Comparison of ENCODE assay signal across 16 cellular contexts in the genomic region with DNA sequence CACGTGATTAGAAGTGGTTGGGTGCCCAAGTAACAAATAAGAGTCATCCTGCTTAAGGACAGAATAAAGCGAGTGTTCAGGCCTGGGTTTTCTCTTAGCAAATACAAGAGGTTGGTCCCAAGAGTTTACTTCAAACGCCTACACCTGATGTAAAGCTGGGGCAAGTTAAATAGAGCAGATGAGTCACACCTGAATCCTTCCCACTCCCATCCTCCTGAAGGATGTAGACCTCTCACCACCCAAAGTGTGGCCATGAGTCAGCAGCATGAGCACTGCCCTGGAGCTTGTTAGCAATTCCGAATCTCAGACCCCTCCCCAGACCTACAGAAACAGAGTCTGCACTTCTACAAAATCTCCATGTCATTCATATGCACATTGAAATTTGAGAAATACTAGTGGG.
DNase-seq lines count a peak whose midpoint lies in the region; ATAC-seq, FAIRE-seq and TF ChIP-seq lines count a peak whose summit lies in the region.
"Had no signal": no experiment of that assay in that cellular context is flagged by ENCODE, and none has a peak within 500 bp of the region (broad histone marks: within the 10 kb centered on the region; RNA-seq: fewer than 3 reads in every experiment).

No MANE protein-coding gene starts in this region.

- H3K36me3 Mint-ChIP-seq in CD14-positive monocyte, result no peaks in the 10 kb centered on the region

- H3K27me3 Mint-ChIP-seq in CD14-positive monocyte (ENCODE audit: low read depth in 3 of 3), result peaks cover 8 to 10% (median 10%) of the 10 kb centered on the region in 3 donors
- H3K27me3 Mint-ChIP-seq: stimulated activated naive CD8-positive, alpha-beta T cell treated with anti-CD3 and anti-CD28 coated beads, Interleukin-15, Interleukin-2, amounts not matched to agents 100 ng/mL and 50 ng/mL, for 24 hours had no signal

- H3K4me3 Mint-ChIP-seq in CD14-positive monocyte, result no peak overlapping the region
- H3K4me3 Mint-ChIP-seq: activated T-cell treated with anti-CD3 and anti-CD28 coated beads, Interleukin-2, amount 50 U/mL, for 4 hours; stimulated activated naive CD8-positive, alpha-beta T cell treated with anti-CD3 and anti-CD28 coated beads, Interleukin-15, Interleukin-2, amounts not matched to agents 100 ng/mL and 50 ng/mL, for 24 hours had no signal

- no peak overlapping the region for H3K27ac Mint-ChIP-seq in CD14-positive monocyte
- H3K27ac Mint-ChIP-seq: stimulated activated naive CD8-positive, alpha-beta T cell treated with anti-CD3 and anti-CD28 coated beads, Interleukin-15, Interleukin-2, amounts not matched to agents 100 ng/mL and 50 ng/mL, for 24 hours had no signal

- H3K4me2 ChIP-seq in A549, result 0 out of 3 replicates have a peak overlapping the region, but pooled peaks have one; percentile 13

- H3K36me3 ChIP-seq in adipocyte (ENCODE audit: control insufficient read depth, insufficient read depth, low read length, severe bottlenecking), result no peaks in the 10 kb centered on the region
- no peaks in the 10 kb centered on the region for H3K36me3 ChIP-seq in heart right ventricle
- H3K36me3 ChIP-seq: lower lobe of right lung had no signal

- POLR2A ChIA-PET in A549 (lab: Yijun Ruan, JAX), result no interaction called here

- TF ChIP-seq RAD21 in A549 (conservative IDR thresholded peaks at IDR 0.05 in 1 of 2, IDR thresholded peaks at IDR 0.05 in 1 of 2), result no peak

- no peak for FAIRE-seq in A549 (lab: Jason Lieb, UNC)

- intact Hi-C loops in CD14-positive monocyte (cut with micrococcal nuclease) (no loop called here), heart right ventricle (cut with DNase I) (no loop called here)

- peaks cover 5% of the 10 kb centered on the region for H3K4me1 Mint-ChIP-seq in CD14-positive monocyte

- H3K27me3 ChIP-seq in adipocyte (replicated peaks; ENCODE audit: control insufficient read depth, insufficient read depth, low read length) (no peaks in the 10 kb centered on the region), heart right ventricle (peaks cover 0 to 3% (median 0%) of the 10 kb centered on the region in 7 donors)

- TF ChIP-seq POLR2A in A549 (IDR thresholded peaks at IDR 0.05; ENCODE audit: low read length), result no peak

- no peak for TF ChIP-seq EP300 in A549 (IDR thresholded peaks at IDR 0.05)

- H3K9me3 Mint-ChIP-seq in CD14-positive monocyte, result peaks cover 0 to 4% (median 0%) of the 10 kb centered on the region in 7 donors
- H3K9me3 Mint-ChIP-seq: stimulated activated naive CD8-positive, alpha-beta T cell treated with anti-CD3 and anti-CD28 coated beads, Interleukin-15, Interleukin-2, amounts not matched to agents 100 ng/mL and 50 ng/mL, for 24 hours had no signal

- ATAC-seq in A549 (peak; percentile 45 to 92; a peak in 5 of 6 replicates), heart right ventricle (no peak)
- ATAC-seq: activated CD4-positive, CD25-positive, alpha-beta regulatory T cell treated with anti-CD3 and anti-CD28 coated beads, Interleukin-2, amount 50 U/mL, for 24 hours; activated T-cell treated with anti-CD3 and anti-CD28 coated beads, Interleukin-2, amount 50 U/mL, for 4 hours had no signal

- H3K9me3 ChIP-seq in A549, result no peaks in the 10 kb centered on the region
- H3K9me3 ChIP-seq in adipocyte (ENCODE audit: control insufficient read depth, low read length), result no peaks in the 10 kb centered on the region
- H3K9me3 ChIP-seq in heart right ventricle, result peaks cover 0 to 6% (median 0%) of the 10 kb centered on the region in 11 donors
- H3K9me3 ChIP-seq: lower lobe of right lung had no signal

- TF ChIP-seq CTCF in A549 (IDR thresholded peaks at IDR 0.05) (no peak), CD14-positive monocyte (IDR thresholded peaks at IDR 0.05) (no peak), heart right ventricle (IDR thresholded peaks at IDR 0.05) (no peak)

- H3K27ac ChIP-seq in A549, result no peak overlapping the region
- no peak overlapping the region for H3K27ac ChIP-seq in heart right ventricle
- H3K27ac ChIP-seq: lower lobe of right lung had no signal

- H3K4me3 ChIP-seq in A549, result no peak overlapping the region
- no peak overlapping the region for H3K4me3 ChIP-seq in adipocyte (ENCODE audit: low read length)
- no peak overlapping the region for H3K4me3 ChIP-seq in heart right ventricle
- H3K4me3 ChIP-seq: lower lobe of right lung had no signal

- H3K4me1 ChIP-seq in A549 (peaks cover 6% of the 10 kb centered on the region; the same call in 2 of the 3 replicates), adipocyte (ENCODE audit: control insufficient read depth, insufficient read depth, low read length) (peaks cover 17% of the 10 kb centered on the region), heart right ventricle (peaks cover 0 to 5% (median 0%) of the 10 kb centered on the region in 9 donors)
- H3K4me1 ChIP-seq: lower lobe of right lung had no signal

- CTCF ChIA-PET in A549 (lab: Yijun Ruan, JAX), result no interaction called here

- no peak overlapping the region for H3K9ac ChIP-seq in adipocyte (ENCODE audit: low read length)

- DNase-seq in A549 (ENCODE audit: low read depth in 1 of 2, low spot score in 1 of 2), result peak; percentile 3 to 52
- peak; percentile 21 for DNase-seq in HPDE6-E6E7 (ENCODE audit: extremely low spot score)
- DNase-seq in adipocyte (ENCODE audit: low read depth), result peak; percentile 55
- DNase-seq in iPS DF 19.7 (ENCODE audit: low read depth, low spot score), result peak; percentile 80
- DNase-seq in CD14-positive monocyte (ENCODE audit: low spot score), result no peak
- DNase-seq in ecto neural progenitor cell (ENCODE audit: low spot score), result no peak
- no peak for DNase-seq in heart right ventricle
- DNase-seq in NCI-H2029 treated with DMSO at 0.1 percent for 48 hours (lab: John Stamatoyannopoulos, UW), result no peak
- DNase-seq: ACHN; activated T-cell treated with anti-CD3 and anti-CD28 coated beads, Interleukin-2, amount 50 U/mL, for 4 hours; GF-D8; lower lobe of right lung; NCI-H2107; Right ventricle myocardium superior had no signal

- WGBS in A549 (ENCODE audit: missing lambda C conversion rate), result 7% methylated on average over 4 of the region's 4 CpGs
- WGBS in heart right ventricle, 2 donors, result 86 to 93% methylated on average over 4 of the region's 4 CpGs

TF ChIP-seq in A549, 52 proteins besides CTCF, POLR2A, EP300 and RAD21:
- no peak for TF ChIP-seq HEYL (CRISPR knock-in tag; IDR thresholded peaks at IDR 0.05)
- no peak for TF ChIP-seq SMC3 (IDR thresholded peaks at IDR 0.05)
- TF ChIP-seq ZFP36 (IDR thresholded peaks at IDR 0.05; ENCODE audit: borderline replicate concordance, partially characterized antibody), result no peak
- no peak for TF ChIP-seq BHLHE40 (IDR thresholded peaks at IDR 0.05; ENCODE audit: low read depth, low read length)
- no peak for TF ChIP-seq NFE2L2 (conservative IDR thresholded peaks at IDR 0.05; ENCODE audit: low read length)
- no peak for TF ChIP-seq CBX8 (IDR thresholded peaks at IDR 0.05)
- TF ChIP-seq SREBF2 (IDR thresholded peaks at IDR 0.05), result no peak
- TF ChIP-seq KDM5A (IDR thresholded peaks at IDR 0.05), result no peak

Comparison
In these comparisons a context has a peak if more than half of its experiments do, and no peak if none do; other contexts are left out.
1. ATAC-seq: peak in A549 (2 of 2); none in heart right ventricle (0 of 8).
2. DNase-seq: peak in A549 (2 of 2), HPDE6-E6E7 (single experiment), adipocyte (single experiment) and iPS DF 19.7 (single experiment); none in CD14-positive monocyte (single experiment), ecto neural progenitor cell (single experiment), heart right ventricle (0 of 2) and NCI-H2029 treated with DMSO at 0.1 percent for 48 hours (single experiment).